Comparison of ENCODE assay signal across 15 cellular contexts in genomic region chr9:85960688-85961093, GRCh38. TPM values are rescaled to one million over a fixed set of nuclear protein-coding genes. Genes with fewer than 3 reads are reported as not detected.
A peak's percentile ranks its signal among the peaks of the same experiment; 100 is the strongest.
DNase-seq lines count a peak whose midpoint lies in the region; ATAC-seq and TF ChIP-seq lines count a peak whose summit lies in the region.
"Had no signal": no experiment of that assay in that cellular context is flagged by ENCODE, and none has a peak within 500 bp of the region (broad histone marks: within the 10 kb centered on the region; RNA-seq: fewer than 3 reads in every experiment).

No MANE protein-coding gene starts in this region.

- peaks cover 53% of the 10 kb centered on the region for H3K36me3 Mint-ChIP-seq in GM23338 (ENCODE audit: low read depth)

- H3K9me3 Mint-ChIP-seq in GM23338, result no peaks in the 10 kb centered on the region
- H3K9me3 Mint-ChIP-seq: activated naive CD4-positive, alpha-beta T cell treated with anti-CD3 and anti-CD28 coated beads, Interleukin-2, amount 50 U/mL, for 24 hours had no signal

- no peaks in the 10 kb centered on the region for H3K27me3 ChIP-seq in GM23338 (ENCODE audit: insufficient read depth)
- H3K27me3 ChIP-seq in GM23248 (replicated peaks; ENCODE audit: insufficient read depth), result no peaks in the 10 kb centered on the region
- no peaks in the 10 kb centered on the region for H3K27me3 ChIP-seq in spleen (replicated peaks in 1 of 7)
- H3K27me3 ChIP-seq: BLaER1 treated with 17β-estradiol and CSF1 and Interleukin-3, amounts not matched to agents 10 nM and 100 nM; uterus had no signal

- no peaks in the 10 kb centered on the region for H3K9me2 ChIP-seq in GM23338 (ENCODE audit: insufficient read depth)
- no peaks in the 10 kb centered on the region for H3K9me2 ChIP-seq in GM23248 (ENCODE audit: insufficient read depth)

- H4K20me1 ChIP-seq in GM23338 (replicated peaks; ENCODE audit: insufficient read depth) (peaks cover 2% of the 10 kb centered on the region), GM23248 (ENCODE audit: insufficient read depth) (no peaks in the 10 kb centered on the region)

- in situ Hi-C loops in GM23248 (cut with MboI), result no loop called here

- no peak for TF ChIP-seq POLR2A in spleen (IDR thresholded peaks at IDR 0.05)

- TF ChIP-seq CTCF in 22Rv1 (IDR thresholded peaks at IDR 0.05) (no peak), GM23338 (conservative IDR thresholded peaks at IDR 0.05; ENCODE audit: low read depth in 2 of 2) (no peak), fibroblast of the aortic adventitia (IDR thresholded peaks at IDR 0.05; ENCODE audit: insufficient read depth, low read length) (no peak), spleen (IDR thresholded peaks at IDR 0.05 in 8 of 11, conservative IDR thresholded peaks at IDR 0.05 in 3 of 11) (no peak)

- H3K4me3 ChIP-seq in GM23338, result no peak overlapping the region
- no peak overlapping the region for H3K4me3 ChIP-seq in fibroblast of the aortic adventitia (ENCODE audit: low read depth, low read length)
- no peak overlapping the region for H3K4me3 ChIP-seq in GM23248
- H3K4me3 ChIP-seq in spleen, result no peak overlapping the region
- H3K4me3 ChIP-seq: BLaER1 treated with 17β-estradiol and CSF1 and Interleukin-3, amounts not matched to agents 10 nM and 100 nM; uterus had no signal

- H3K9me3 ChIP-seq in GM23248 (ENCODE audit: low read depth) (no peaks in the 10 kb centered on the region), spleen (no peaks in the 10 kb centered on the region)
- H3K9me3 ChIP-seq: BLaER1 treated with 17β-estradiol and CSF1 and Interleukin-3, amounts not matched to agents 10 nM and 100 nM; uterus had no signal

- ATAC-seq in GM23338 (no peak), HG02763 (IDR thresholded peaks at IDR 0.05; ENCODE audit: unreplicated experiment) (no peak)
- ATAC-seq: HCT116 had no signal

- H3K4me1 Mint-ChIP-seq in GM23338, result peaks cover 15% of the 10 kb centered on the region

- H2AFZ ChIP-seq in GM23338 (no peak overlapping the region), GM23248 (no peak overlapping the region)

- peaks cover 10% of the 10 kb centered on the region; the same call in 1 of the 2 replicates for H3K36me3 ChIP-seq in GM23338 (ENCODE audit: insufficient read depth)
- peaks cover 40% of the 10 kb centered on the region for H3K36me3 ChIP-seq in GM23248 (ENCODE audit: low read depth)
- peaks cover 0 to 94% (median 39%) of the 10 kb centered on the region in 6 donors for H3K36me3 ChIP-seq in spleen
- H3K36me3 ChIP-seq: uterus had no signal

- H3K4me3 Mint-ChIP-seq in GM23338, result no peak overlapping the region
- H3K4me3 Mint-ChIP-seq: activated naive CD4-positive, alpha-beta T cell treated with anti-CD3 and anti-CD28 coated beads, Interleukin-2, amount 50 U/mL, for 24 hours had no signal

- no peaks in the 10 kb centered on the region for H3F3A ChIP-seq in GM23338 (replicated peaks; ENCODE audit: low read depth)
- no peaks in the 10 kb centered on the region for H3F3A ChIP-seq in GM23248 (ENCODE audit: insufficient read depth)

- H3K79me2 ChIP-seq in GM23338 (replicated peaks; ENCODE audit: insufficient read depth) (peaks cover 38% of the 10 kb centered on the region), GM23248 (ENCODE audit: insufficient read depth) (peaks cover 49% of the 10 kb centered on the region)

- intact Hi-C loops in spleen (cut with DNase I; ENCODE audit: low total_unique reads), result no loop called here

- H3K27ac ChIP-seq in 22Rv1, result peak overlapping the region; percentile 19
- no peak overlapping the region for H3K27ac ChIP-seq in GM23338 (ENCODE audit: low read depth)
- no peak overlapping the region for H3K27ac ChIP-seq in GM23248
- H3K27ac ChIP-seq in spleen, result peak overlapping the region in 1 of 8 donors; percentile 1
- H3K27ac ChIP-seq: BLaER1 treated with 17β-estradiol and CSF1 and Interleukin-3, amounts not matched to agents 10 nM and 100 nM had no signal

- DNase-seq in GM23338 (ENCODE audit: low spot score) (no peak), NCI-H774 (lab: John Stamatoyannopoulos, UW) (peak; percentile 24), fibroblast of the aortic adventitia (ENCODE audit: low read depth) (peak; percentile 6), NCI-H1930 (lab: John Stamatoyannopoulos, UW) (no peak), GM23248 (no peak), spleen (no peak)
- DNase-seq: activated CD8-positive, alpha-beta memory T cell treated with anti-CD3 and anti-CD28 coated beads for 24 hours; effector memory CD4-positive, alpha-beta T cell; OCI-M1; uterus had no signal

- 97 to 100% methylated on average over 3 of the region's 3 CpGs for WGBS in GM23248 (ENCODE audit: low coverage in 1 of 2, low lambda C conversion rate in 2 of 2, missing lambda C conversion rate in 2 of 2), 2 experiments
- WGBS in spleen, 5 donors, result 77 to 87% (median 82%) methylated on average over 3 of the region's 3 CpGs

- H3K27ac Mint-ChIP-seq in GM23338, result peak overlapping the region; percentile 2; the same call in 1 of the 2 replicates
- H3K27ac Mint-ChIP-seq: activated naive CD4-positive, alpha-beta T cell treated with anti-CD3 and anti-CD28 coated beads, Interleukin-2, amount 50 U/mL, for 24 hours had no signal

- H3K27me3 Mint-ChIP-seq in GM23338 (ENCODE audit: insufficient read depth, low read depth, poor library complexity), result no peaks in the 10 kb centered on the region
- H3K27me3 Mint-ChIP-seq: activated naive CD4-positive, alpha-beta T cell treated with anti-CD3 and anti-CD28 coated beads, Interleukin-2, amount 50 U/mL, for 24 hours had no signal

- H3K4me2 ChIP-seq in GM23338 (no peak overlapping the region), GM23248 (ENCODE audit: unreplicated experiment) (no peak overlapping the region)
- H3K4me2 ChIP-seq: BLaER1 treated with 17β-estradiol and CSF1 and Interleukin-3, amounts not matched to agents 10 nM and 100 nM had no signal

- peaks cover 4% of the 10 kb centered on the region; the same call in 1 of the 2 replicates for H3K4me1 ChIP-seq in GM23338 (ENCODE audit: insufficient read depth)
- no peaks in the 10 kb centered on the region for H3K4me1 ChIP-seq in GM23248 (ENCODE audit: insufficient read depth)
- peaks cover 0 to 13% (median 0%) of the 10 kb centered on the region in 6 donors for H3K4me1 ChIP-seq in spleen
- H3K4me1 ChIP-seq: BLaER1 treated with 17β-estradiol and CSF1 and Interleukin-3, amounts not matched to agents 10 nM and 100 nM; uterus had no signal

- no peak overlapping the region for H3K9ac ChIP-seq in GM23248
- H3K9ac ChIP-seq: BLaER1 treated with 17β-estradiol and CSF1 and Interleukin-3, amounts not matched to agents 10 nM and 100 nM had no signal

TF ChIP-seq in GM23338, 12 proteins besides CTCF, POLR2A, EP300 and RAD21 (continues in another document):
- TF ChIP-seq POLR2AphosphoS5 (IDR thresholded peaks at IDR 0.05; ENCODE audit: low read depth) (no peak), ZNF114 (CRISPR knock-in tag; IDR thresholded peaks at IDR 0.05) (no peak), EZH2 (IDR thresholded peaks at IDR 0.05; ENCODE audit: low read depth, unreplicated experiment) (no peak), REST (IDR thresholded peaks at IDR 0.05; ENCODE audit: unreplicated experiment) (no peak), ZNF331 (CRISPR knock-in tag; IDR thresholded peaks at IDR 0.05; ENCODE audit: low read depth) (no peak), STAT1 (IDR thresholded peaks at IDR 0.05; ENCODE audit: unreplicated experiment) (no peak), JUNB (IDR thresholded peaks at IDR 0.05; ENCODE audit: unreplicated experiment) (no peak)

RNA-seq across cellular contexts. Expression of gene NAA35, which starts 19.7 kb away (rescaled TPM):
- 25.8 and 31.6 TPM in 2 replicates for total RNA-seq in GM23338 (2014; rRNA removed; shearing (Covaris generic))
- polyA plus RNA-seq in GM23338 (2016; fragmentation: Nextera tagmentation; extraction: Ambion mirVana) (24.4 and 29.2 TPM in 2 replicates), GM23248 (2016; fragmentation: Nextera tagmentation; extraction: Ambion mirVana) (21.5 and 22.0 TPM in 2 replicates), spleen (1 to 10 TPM; 4.2 to 4.8 (median 4.6) TPM)
- total RNA-seq in fibroblast of the aortic adventitia (ENCODE audit: low replicate concordance) (25.9 and 47.0 TPM in 2 replicates), spleen (10 to 100 TPM; 10.6 to 23.7 (median 22.7) TPM)
- 18.5 and 19.7 TPM in 2 replicates for total RNA-seq in GM23248 (2014; rRNA removed; shearing (Covaris generic))

Comparison
In these comparisons a context has a peak if more than half of its experiments do, and no peak if none do; other contexts are left out.
1. DNase-seq: peak in NCI-H774 (single experiment) and fibroblast of the aortic adventitia (single experiment); none in GM23338 (single experiment), NCI-H1930 (0 of 2), GM23248 (single experiment) and spleen (single experiment).